ENCODE assay signal across 1 cellular context in the genomic region with DNA sequence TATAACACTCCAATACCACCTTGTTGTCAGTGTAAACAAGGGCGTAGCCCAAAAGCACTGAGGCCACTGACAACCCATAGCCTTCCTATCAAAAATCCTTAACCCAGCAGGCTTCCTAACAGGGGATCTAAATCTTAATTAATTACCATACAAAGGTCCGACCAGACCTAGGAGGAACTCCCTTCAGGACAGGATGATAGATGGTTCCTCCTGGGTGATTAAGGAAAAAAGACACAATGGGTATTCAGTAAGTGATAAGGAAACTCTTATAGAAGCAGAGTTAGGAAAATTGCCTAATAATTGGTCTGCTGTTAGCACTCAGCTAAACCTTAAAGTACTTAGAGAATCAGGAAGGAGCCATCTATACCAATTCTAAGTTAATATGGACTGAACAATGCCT.
TF ChIP-seq lines count a peak whose summit lies in the region.
"Not testable (repeated sequence)": the region's sequence is repeated elsewhere in the genome, so short reads cannot be mapped to it uniquely, and the experiment has no call there.

No MANE protein-coding gene starts in this region.

TF ChIP-seq in K562, 482 proteins besides CTCF, POLR2A, EP300 and RAD21:
- TF ChIP-seq, protein P1, sequence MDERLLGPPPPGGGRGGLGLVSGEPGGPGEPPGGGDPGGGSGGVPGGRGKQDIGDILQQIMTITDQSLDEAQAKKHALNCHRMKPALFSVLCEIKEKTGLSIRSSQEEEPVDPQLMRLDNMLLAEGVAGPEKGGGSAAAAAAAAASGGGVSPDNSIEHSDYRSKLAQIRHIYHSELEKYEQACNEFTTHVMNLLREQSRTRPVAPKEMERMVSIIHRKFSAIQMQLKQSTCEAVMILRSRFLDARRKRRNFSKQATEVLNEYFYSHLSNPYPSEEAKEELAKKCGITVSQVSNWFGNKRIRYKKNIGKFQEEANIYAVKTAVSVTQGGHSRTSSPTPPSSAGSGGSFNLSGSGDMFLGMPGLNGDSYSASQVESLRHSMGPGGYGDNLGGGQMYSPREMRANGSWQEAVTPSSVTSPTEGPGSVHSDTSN (CRISPR knock-in tag; IDR thresholded peaks at IDR 0.05; ENCODE audit: low read depth), result not testable (repeated sequence)
- TF ChIP-seq, protein P1 (tag; conservative IDR thresholded peaks at IDR 0.05; ENCODE audit: low read depth), result peak; percentile 73
- TF ChIP-seq, protein P2, sequence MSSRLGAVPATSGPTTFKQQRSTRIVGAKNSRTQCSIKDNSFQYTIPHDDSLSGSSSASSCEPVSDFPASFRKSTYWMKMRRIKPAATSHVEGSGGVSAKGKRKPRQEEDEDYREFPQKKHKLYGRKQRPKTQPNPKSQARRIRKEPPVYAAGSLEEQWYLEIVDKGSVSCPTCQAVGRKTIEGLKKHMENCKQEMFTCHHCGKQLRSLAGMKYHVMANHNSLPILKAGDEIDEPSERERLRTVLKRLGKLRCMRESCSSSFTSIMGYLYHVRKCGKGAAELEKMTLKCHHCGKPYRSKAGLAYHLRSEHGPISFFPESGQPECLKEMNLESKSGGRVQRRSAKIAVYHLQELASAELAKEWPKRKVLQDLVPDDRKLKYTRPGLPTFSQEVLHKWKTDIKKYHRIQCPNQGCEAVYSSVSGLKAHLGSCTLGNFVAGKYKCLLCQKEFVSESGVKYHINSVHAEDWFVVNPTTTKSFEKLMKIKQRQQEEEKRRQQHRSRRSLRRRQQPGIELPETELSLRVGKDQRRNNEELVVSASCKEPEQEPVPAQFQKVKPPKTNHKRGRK (tag; IDR thresholded peaks at IDR 0.05), result 0 out of 2 replicates have a peak, but pooled peaks have one; percentile 8
- TF ChIP-seq PKNOX1 (IDR thresholded peaks at IDR 0.05) (peak; percentile 59), SOX6 (IDR thresholded peaks at IDR 0.05) (peak; percentile 14; the same call in 1 of the 2 replicates), MEIS2 (IDR thresholded peaks at IDR 0.05; ENCODE audit: partially characterized antibody) (peak; percentile 81)
